In the genomic region with DNA sequence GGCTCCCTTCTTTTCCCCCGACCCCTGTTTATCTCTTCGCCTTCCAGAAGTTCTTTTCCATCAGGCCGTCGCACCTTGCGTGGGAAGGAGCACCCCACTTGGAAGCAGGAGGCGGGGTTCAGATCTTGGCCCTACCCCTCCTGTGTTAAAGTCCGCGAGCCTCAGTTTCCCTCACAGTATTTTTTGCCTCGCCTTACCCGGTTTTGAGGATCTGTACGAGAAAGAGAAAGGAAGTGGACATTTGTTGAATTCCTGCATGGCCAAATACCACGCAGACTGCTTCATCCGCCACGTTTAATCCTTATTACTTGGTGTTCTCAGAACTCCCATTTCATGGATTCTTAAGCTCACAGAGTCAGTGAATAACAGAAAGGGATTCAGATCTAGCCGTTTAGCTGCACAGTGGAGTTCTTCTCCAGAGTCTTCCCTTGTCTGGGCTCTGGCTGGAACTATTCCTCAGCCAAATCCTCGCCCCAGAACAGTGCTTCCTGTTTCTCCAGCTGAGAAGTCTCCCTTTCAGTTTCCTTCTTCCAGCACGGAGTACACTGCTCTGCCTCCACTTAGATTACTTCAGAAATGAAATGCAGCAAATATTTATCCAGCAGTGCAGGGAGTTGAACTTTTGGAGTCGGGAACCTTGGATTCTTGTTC, we compare ENCODE assay signal across 8 cellular contexts. TPM values are rescaled to one million over a fixed set of nuclear protein-coding genes. Genes with fewer than 3 reads are reported as not detected.
DNase-seq lines count a peak whose midpoint lies in the region; ATAC-seq, FAIRE-seq and TF ChIP-seq lines count a peak whose summit lies in the region.

No MANE protein-coding gene starts in this region.

- peak overlapping the region; percentile 93 for H3K27ac ChIP-seq in right atrium auricular region

- H3K4me3 Mint-ChIP-seq in activated naive CD8-positive, alpha-beta T cell treated with anti-CD3 and anti-CD28 coated beads for 36 hours = peak overlapping the region; percentile 83

- H3K27ac Mint-ChIP-seq in activated naive CD8-positive, alpha-beta T cell treated with anti-CD3 and anti-CD28 coated beads for 36 hours = peak overlapping the region; percentile 79

- peaks cover 16% of the 10 kb centered on the region for H3K4me1 Mint-ChIP-seq in activated naive CD8-positive, alpha-beta T cell treated with anti-CD3 and anti-CD28 coated beads for 36 hours

- no peak for TF ChIP-seq POLR2A in H54 (IDR thresholded peaks at IDR 0.05; ENCODE audit: low read depth, low read length)

- DNase-seq in AG20443 (ENCODE audit: low spot score) = peak; percentile 47
- DNase-seq in activated naive CD8-positive, alpha-beta T cell treated with anti-CD3 and anti-CD28 coated beads for 36 hours = no peak
- no peak for DNase-seq in right atrium auricular region (ENCODE audit: low spot score)
- DNase-seq in retinal pigment epithelial cell (ENCODE audit: low read depth) = no peak
- DNase-seq in NCI-H128 (lab: John Stamatoyannopoulos, UW; ENCODE audit: unreplicated experiment) = no peak
- no peak for DNase-seq in H54 (ENCODE audit: insufficient read length, low spot score)
- no peak for DNase-seq in activated CD4-positive, CD25-positive, alpha-beta regulatory T cell treated with anti-CD3 and anti-CD28 coated beads, Interleukin-2, amount 50 U/mL, for 72 hours

- H3K4me3 ChIP-seq in right atrium auricular region (peak overlapping the region; percentile 66 to 80), retinal pigment epithelial cell (ENCODE audit: low read length) (peak overlapping the region; percentile 77)

- ATAC-seq in HG03097 (IDR thresholded peaks at IDR 0.05; ENCODE audit: low FRiP score, unreplicated experiment) = peak; percentile 6

- no peak for FAIRE-seq in H54 (lab: Jason Lieb, UNC)

- no peaks in the 10 kb centered on the region for H3K9me3 Mint-ChIP-seq in activated naive CD8-positive, alpha-beta T cell treated with anti-CD3 and anti-CD28 coated beads for 36 hours

- no peak for TF ChIP-seq CTCF in right atrium auricular region (IDR thresholded peaks at IDR 0.05)
- no peak for TF ChIP-seq CTCF in retinal pigment epithelial cell (conservative IDR thresholded peaks at IDR 0.05; ENCODE audit: low read depth, low read length)

- H3K36me3 ChIP-seq in right atrium auricular region = no peaks in the 10 kb centered on the region

- H3K4me1 ChIP-seq in right atrium auricular region = peaks cover 0 to 18% of the 10 kb centered on the region in 2 donors

- no peaks in the 10 kb centered on the region for H3K27me3 ChIP-seq in right atrium auricular region

- H3K27me3 Mint-ChIP-seq in activated naive CD8-positive, alpha-beta T cell treated with anti-CD3 and anti-CD28 coated beads for 36 hours = no peaks in the 10 kb centered on the region

- H3K9me3 ChIP-seq in right atrium auricular region = no peaks in the 10 kb centered on the region

- no peaks in the 10 kb centered on the region for H3K36me3 Mint-ChIP-seq in activated naive CD8-positive, alpha-beta T cell treated with anti-CD3 and anti-CD28 coated beads for 36 hours

RNA-seq across cellular contexts. Expression of a gene that starts 0.6 kb away (rescaled TPM):
- 10 to 100 TPM; 29.3 TPM for total RNA-seq in activated naive CD8-positive, alpha-beta T cell treated with anti-CD3 and anti-CD28 coated beads for 36 hours
- total RNA-seq in right atrium auricular region = 100 to 1,000 TPM; 100 to 107 TPM

RNA-seq across cellular contexts. Expression of a gene that starts 11.2 kb away (rescaled TPM):
- 10 to 100 TPM; 24.9 to 26.4 TPM for total RNA-seq in activated naive CD8-positive, alpha-beta T cell treated with anti-CD3 and anti-CD28 coated beads for 36 hours
- total RNA-seq in right atrium auricular region = 10 to 100 TPM; 29.1 to 36.7 TPM

RNA-seq across cellular contexts. Expression of a gene that starts 32.9 kb away (rescaled TPM):
- total RNA-seq in activated naive CD8-positive, alpha-beta T cell treated with anti-CD3 and anti-CD28 coated beads for 36 hours = 10 to 100 TPM; 39.5 to 41.4 TPM
- 10 to 100 TPM; 10.3 to 11.4 TPM for total RNA-seq in right atrium auricular region

RNA-seq across cellular contexts. Expression of a gene that starts 33.6 kb away (rescaled TPM):
- 10 to 100 TPM; 83.8 to 91.1 TPM for total RNA-seq in activated naive CD8-positive, alpha-beta T cell treated with anti-CD3 and anti-CD28 coated beads for 36 hours
- 100 to 1,000 TPM in 1 of 2 donors, 10 to 100 TPM in 1; 33.4 to 117 TPM for total RNA-seq in right atrium auricular region

RNA-seq across cellular contexts. Expression of a gene that starts 36.4 kb away (rescaled TPM):
- total RNA-seq in activated naive CD8-positive, alpha-beta T cell treated with anti-CD3 and anti-CD28 coated beads for 36 hours = 10 to 100 TPM; 27.2 to 30.3 TPM
- total RNA-seq in right atrium auricular region = 1 to 10 TPM; 6.4 to 6.5 TPM
